Comparison of ENCODE assay signal across 1 cellular context in the genomic region with DNA sequence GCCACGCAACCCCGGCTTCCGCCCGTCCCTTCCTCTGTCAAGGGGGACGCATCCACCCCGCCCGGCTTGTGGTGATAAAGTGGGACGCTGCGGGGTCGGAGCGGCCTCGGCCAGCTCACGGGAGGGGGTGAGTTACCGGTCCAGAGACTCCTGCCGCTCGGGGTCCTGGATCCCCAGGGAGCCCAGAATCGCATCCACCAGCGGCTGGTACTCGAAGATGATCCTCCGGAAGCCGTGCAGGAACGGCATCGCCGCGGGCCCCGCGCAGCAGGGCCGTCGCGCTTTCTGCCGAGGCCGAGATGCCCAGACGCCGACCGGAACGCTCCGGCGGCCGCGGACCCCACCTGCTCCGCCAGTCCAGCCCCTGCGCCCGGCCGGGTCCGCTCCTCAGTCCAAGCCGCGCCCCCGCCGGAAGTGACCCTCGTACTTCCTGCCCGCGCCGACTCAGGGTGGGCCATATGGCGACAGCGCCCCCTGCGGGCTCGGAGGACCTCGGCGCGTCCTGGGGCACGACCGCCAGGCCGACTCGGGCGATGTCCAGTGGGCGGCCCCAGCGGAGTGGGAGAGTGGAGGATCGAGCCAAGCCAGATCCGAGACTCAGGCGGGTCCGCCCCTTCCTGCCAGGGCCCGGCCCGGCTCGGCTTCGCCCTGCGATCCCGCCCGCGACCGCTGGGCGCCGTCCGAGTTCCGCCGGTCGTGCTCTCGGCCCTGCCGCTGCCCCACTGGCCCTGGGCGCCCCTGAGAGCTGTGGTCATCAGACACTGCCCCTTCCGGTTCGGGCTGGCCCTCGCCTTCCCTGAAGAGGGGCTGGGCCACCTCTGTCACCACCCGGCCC.
TF ChIP-seq lines count a peak whose summit lies in the region.

TSS of gene ASB6 (minus strand) at position 401 of the 835 bp plus-strand sequence. CDS start at position 249, 152 bp downstream.

TF ChIP-seq in HepG2, 621 proteins besides CTCF, POLR2A, EP300 and RAD21 (continued from another document and continues in another):
- TF ChIP-seq, protein P1, sequence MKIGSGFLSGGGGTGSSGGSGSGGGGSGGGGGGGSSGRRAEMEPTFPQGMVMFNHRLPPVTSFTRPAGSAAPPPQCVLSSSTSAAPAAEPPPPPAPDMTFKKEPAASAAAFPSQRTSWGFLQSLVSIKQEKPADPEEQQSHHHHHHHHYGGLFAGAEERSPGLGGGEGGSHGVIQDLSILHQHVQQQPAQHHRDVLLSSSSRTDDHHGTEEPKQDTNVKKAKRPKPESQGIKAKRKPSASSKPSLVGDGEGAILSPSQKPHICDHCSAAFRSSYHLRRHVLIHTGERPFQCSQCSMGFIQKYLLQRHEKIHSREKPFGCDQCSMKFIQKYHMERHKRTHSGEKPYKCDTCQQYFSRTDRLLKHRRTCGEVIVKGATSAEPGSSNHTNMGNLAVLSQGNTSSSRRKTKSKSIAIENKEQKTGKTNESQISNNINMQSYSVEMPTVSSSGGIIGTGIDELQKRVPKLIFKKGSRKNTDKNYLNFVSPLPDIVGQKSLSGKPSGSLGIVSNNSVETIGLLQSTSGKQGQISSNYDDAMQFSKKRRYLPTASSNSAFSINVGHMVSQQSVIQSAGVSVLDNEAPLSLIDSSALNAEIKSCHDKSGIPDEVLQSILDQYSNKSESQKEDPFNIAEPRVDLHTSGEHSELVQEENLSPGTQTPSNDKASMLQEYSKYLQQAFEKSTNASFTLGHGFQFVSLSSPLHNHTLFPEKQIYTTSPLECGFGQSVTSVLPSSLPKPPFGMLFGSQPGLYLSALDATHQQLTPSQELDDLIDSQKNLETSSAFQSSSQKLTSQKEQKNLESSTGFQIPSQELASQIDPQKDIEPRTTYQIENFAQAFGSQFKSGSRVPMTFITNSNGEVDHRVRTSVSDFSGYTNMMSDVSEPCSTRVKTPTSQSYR (CRISPR knock-in tag; IDR thresholded peaks at IDR 0.05; ENCODE audit: borderline replicate concordance), result peak; percentile 17; the same call in 1 of the 2 replicates
- 0 out of 2 replicates have a peak, but pooled peaks have one; percentile 16 for TF ChIP-seq PRDM4 (CRISPR knock-in tag; IDR thresholded peaks at IDR 0.05; ENCODE audit: borderline replicate concordance)
- TF ChIP-seq ZNF883 (CRISPR knock-in tag; IDR thresholded peaks at IDR 0.05; ENCODE audit: not compliant biosample characterization), result peak; percentile 88
- TF ChIP-seq EHMT2 (IDR thresholded peaks at IDR 0.05; ENCODE audit: borderline replicate concordance, low read depth, low read length), result no peak
- peak; percentile 77; the same call in 1 of the 2 replicates for TF ChIP-seq ZNF772 (CRISPR knock-in tag; IDR thresholded peaks at IDR 0.05)
- TF ChIP-seq SP4 (CRISPR knock-in tag; IDR thresholded peaks at IDR 0.05), result peak; percentile 90
- TF ChIP-seq TFAP4 (IDR thresholded peaks at IDR 0.05; ENCODE audit: borderline replicate concordance, low read depth), result peak; percentile 44; the same call in 1 of the 2 replicates
- peak; percentile 6; the same call in 1 of the 2 replicates for TF ChIP-seq ZFP90 (CRISPR knock-in tag; IDR thresholded peaks at IDR 0.05; ENCODE audit: borderline replicate concordance)
- TF ChIP-seq, protein P2, sequence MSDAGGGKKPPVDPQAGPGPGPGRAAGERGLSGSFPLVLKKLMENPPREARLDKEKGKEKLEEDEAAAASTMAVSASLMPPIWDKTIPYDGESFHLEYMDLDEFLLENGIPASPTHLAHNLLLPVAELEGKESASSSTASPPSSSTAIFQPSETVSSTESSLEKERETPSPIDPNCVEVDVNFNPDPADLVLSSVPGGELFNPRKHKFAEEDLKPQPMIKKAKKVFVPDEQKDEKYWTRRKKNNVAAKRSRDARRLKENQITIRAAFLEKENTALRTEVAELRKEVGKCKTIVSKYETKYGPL (CRISPR knock-in tag; IDR thresholded peaks at IDR 0.05), result no peak
- TF ChIP-seq ZNF800 (CRISPR knock-in tag; IDR thresholded peaks at IDR 0.05), result peak; percentile 75
- TF ChIP-seq ZNF766 (CRISPR knock-in tag; IDR thresholded peaks at IDR 0.05; ENCODE audit: borderline replicate concordance), result peak; percentile 89; the same call in 1 of the 2 replicates
- TF ChIP-seq ZNF672 (CRISPR knock-in tag; IDR thresholded peaks at IDR 0.05), result 0 out of 2 replicates have a peak, but pooled peaks have one; percentile 32
- no peak; the same call in 1 of the 2 replicates for TF ChIP-seq ZNF512 (CRISPR knock-in tag; IDR thresholded peaks at IDR 0.05)
- peak; percentile 76; the same call in 1 of the 2 replicates for TF ChIP-seq BRD4 (CRISPR knock-in tag; IDR thresholded peaks at IDR 0.05)
- TF ChIP-seq, protein P3, sequence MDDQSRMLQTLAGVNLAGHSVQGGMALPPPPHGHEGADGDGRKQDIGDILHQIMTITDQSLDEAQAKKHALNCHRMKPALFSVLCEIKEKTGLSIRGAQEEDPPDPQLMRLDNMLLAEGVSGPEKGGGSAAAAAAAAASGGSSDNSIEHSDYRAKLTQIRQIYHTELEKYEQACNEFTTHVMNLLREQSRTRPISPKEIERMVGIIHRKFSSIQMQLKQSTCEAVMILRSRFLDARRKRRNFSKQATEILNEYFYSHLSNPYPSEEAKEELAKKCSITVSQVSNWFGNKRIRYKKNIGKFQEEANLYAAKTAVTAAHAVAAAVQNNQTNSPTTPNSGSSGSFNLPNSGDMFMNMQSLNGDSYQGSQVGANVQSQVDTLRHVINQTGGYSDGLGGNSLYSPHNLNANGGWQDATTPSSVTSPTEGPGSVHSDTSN (CRISPR knock-in tag; IDR thresholded peaks at IDR 0.05; ENCODE audit: borderline replicate concordance), result no peak
- peak; percentile 84; the same call in 1 of the 2 replicates for TF ChIP-seq SMAD1 (CRISPR knock-in tag; IDR thresholded peaks at IDR 0.05; ENCODE audit: borderline replicate concordance, low read depth)
- peak; percentile 93 for TF ChIP-seq SALL2 (CRISPR knock-in tag; IDR thresholded peaks at IDR 0.05)
- TF ChIP-seq ZSCAN25 (CRISPR knock-in tag; IDR thresholded peaks at IDR 0.05), result peak; percentile 75
- TF ChIP-seq ZNF331 (CRISPR knock-in tag; IDR thresholded peaks at IDR 0.05), result peak; percentile 88
- TF ChIP-seq ZNF282 (IDR thresholded peaks at IDR 0.05; ENCODE audit: partially characterized antibody), result no peak
- peak in 1 of 2 experiments; percentile 97; a peak in 2 of 4 replicates for TF ChIP-seq KLF16 (CRISPR knock-in tag; IDR thresholded peaks at IDR 0.05)
- TF ChIP-seq MAZ (IDR thresholded peaks at IDR 0.05; ENCODE audit: borderline replicate concordance, low read depth, low read length), result peak; percentile 71
- TF ChIP-seq MAZ (CRISPR knock-in tag; IDR thresholded peaks at IDR 0.05; ENCODE audit: low read depth), result peak; percentile 96
- no peak for TF ChIP-seq LCORL (IDR thresholded peaks at IDR 0.05)
- peak; percentile 63; the same call in 1 of the 2 replicates for TF ChIP-seq LCORL (CRISPR knock-in tag; IDR thresholded peaks at IDR 0.05)
- peak; percentile 84 for TF ChIP-seq KLF15 (CRISPR knock-in tag; IDR thresholded peaks at IDR 0.05; ENCODE audit: borderline replicate concordance)
- TF ChIP-seq, protein P4, sequence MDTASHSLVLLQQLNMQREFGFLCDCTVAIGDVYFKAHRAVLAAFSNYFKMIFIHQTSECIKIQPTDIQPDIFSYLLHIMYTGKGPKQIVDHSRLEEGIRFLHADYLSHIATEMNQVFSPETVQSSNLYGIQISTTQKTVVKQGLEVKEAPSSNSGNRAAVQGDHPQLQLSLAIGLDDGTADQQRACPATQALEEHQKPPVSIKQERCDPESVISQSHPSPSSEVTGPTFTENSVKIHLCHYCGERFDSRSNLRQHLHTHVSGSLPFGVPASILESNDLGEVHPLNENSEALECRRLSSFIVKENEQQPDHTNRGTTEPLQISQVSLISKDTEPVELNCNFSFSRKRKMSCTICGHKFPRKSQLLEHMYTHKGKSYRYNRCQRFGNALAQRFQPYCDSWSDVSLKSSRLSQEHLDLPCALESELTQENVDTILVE (CRISPR knock-in tag; IDR thresholded peaks at IDR 0.05), result peak; percentile 94
- TF ChIP-seq, protein P5, sequence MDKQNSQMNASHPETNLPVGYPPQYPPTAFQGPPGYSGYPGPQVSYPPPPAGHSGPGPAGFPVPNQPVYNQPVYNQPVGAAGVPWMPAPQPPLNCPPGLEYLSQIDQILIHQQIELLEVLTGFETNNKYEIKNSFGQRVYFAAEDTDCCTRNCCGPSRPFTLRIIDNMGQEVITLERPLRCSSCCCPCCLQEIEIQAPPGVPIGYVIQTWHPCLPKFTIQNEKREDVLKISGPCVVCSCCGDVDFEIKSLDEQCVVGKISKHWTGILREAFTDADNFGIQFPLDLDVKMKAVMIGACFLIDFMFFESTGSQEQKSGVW (CRISPR knock-in tag; IDR thresholded peaks at IDR 0.05; ENCODE audit: borderline replicate concordance), result no peak
- peak; percentile 91 for TF ChIP-seq PHF5A (CRISPR knock-in tag; IDR thresholded peaks at IDR 0.05; ENCODE audit: low read depth, unreplicated experiment)
- TF ChIP-seq ZNF607 (CRISPR knock-in tag; IDR thresholded peaks at IDR 0.05; ENCODE audit: borderline replicate concordance), result peak; percentile 84
- TF ChIP-seq KMT2B (CRISPR knock-in tag; IDR thresholded peaks at IDR 0.05), result peak; percentile 86
- TF ChIP-seq, protein P6, sequence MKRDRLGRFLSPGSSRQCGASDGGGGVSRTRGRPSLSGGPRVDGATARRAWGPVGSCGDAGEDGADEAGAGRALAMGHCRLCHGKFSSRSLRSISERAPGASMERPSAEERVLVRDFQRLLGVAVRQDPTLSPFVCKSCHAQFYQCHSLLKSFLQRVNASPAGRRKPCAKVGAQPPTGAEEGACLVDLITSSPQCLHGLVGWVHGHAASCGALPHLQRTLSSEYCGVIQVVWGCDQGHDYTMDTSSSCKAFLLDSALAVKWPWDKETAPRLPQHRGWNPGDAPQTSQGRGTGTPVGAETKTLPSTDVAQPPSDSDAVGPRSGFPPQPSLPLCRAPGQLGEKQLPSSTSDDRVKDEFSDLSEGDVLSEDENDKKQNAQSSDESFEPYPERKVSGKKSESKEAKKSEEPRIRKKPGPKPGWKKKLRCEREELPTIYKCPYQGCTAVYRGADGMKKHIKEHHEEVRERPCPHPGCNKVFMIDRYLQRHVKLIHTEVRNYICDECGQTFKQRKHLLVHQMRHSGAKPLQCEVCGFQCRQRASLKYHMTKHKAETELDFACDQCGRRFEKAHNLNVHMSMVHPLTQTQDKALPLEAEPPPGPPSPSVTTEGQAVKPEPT (CRISPR knock-in tag; IDR thresholded peaks at IDR 0.05; ENCODE audit: low read depth), result 0 out of 2 replicates have a peak, but pooled peaks have one; percentile 45
- TF ChIP-seq ZNF550 (CRISPR knock-in tag; IDR thresholded peaks at IDR 0.05; ENCODE audit: borderline replicate concordance), result 0 out of 2 replicates have a peak, but pooled peaks have one; percentile 85
- peak; percentile 68 for TF ChIP-seq YEATS4 (CRISPR knock-in tag; IDR thresholded peaks at IDR 0.05; ENCODE audit: borderline replicate concordance)
- TF ChIP-seq CBFB (CRISPR knock-in tag; IDR thresholded peaks at IDR 0.05), result peak; percentile 95
- peak; percentile 92 for TF ChIP-seq ZNF670 (CRISPR knock-in tag; IDR thresholded peaks at IDR 0.05; ENCODE audit: borderline replicate concordance)
- TF ChIP-seq SMAD3 (CRISPR knock-in tag; IDR thresholded peaks at IDR 0.05), result peak; percentile 80
- TF ChIP-seq, protein P7, sequence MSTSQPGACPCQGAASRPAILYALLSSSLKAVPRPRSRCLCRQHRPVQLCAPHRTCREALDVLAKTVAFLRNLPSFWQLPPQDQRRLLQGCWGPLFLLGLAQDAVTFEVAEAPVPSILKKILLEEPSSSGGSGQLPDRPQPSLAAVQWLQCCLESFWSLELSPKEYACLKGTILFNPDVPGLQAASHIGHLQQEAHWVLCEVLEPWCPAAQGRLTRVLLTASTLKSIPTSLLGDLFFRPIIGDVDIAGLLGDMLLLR (CRISPR knock-in tag; IDR thresholded peaks at IDR 0.05), result peak; percentile 61; the same call in 1 of the 2 replicates
- TF ChIP-seq HNRNPL (IDR thresholded peaks at IDR 0.05; ENCODE audit: low read depth, low read length), result no peak
- TF ChIP-seq ZNF891 (CRISPR knock-in tag; IDR thresholded peaks at IDR 0.05), result peak; percentile 88
